ENCODE assay signal across 1 cellular context in the genomic region with DNA sequence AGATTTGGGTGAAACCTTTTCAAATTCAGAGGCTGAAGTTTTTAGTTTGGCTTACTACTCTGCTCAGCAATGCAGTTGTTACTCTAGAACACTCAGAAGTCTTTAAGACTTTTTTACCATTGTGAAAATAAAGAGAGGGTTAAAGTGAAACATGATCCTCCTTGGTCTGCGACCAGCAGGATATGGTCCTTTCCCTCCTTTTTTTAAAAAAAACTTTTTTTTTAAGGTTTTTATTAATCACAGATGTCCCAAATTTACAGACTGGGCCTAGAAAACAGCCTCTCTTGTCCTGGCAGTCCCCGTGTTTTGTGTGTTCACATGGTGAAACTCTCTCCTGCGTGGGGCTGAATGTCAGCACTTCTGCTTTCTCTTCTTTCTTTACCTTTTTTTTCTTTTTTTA.
TF ChIP-seq lines count a peak whose summit lies in the region.

No MANE protein-coding gene starts in this region.

TF ChIP-seq in GM23338, 12 proteins besides CTCF, POLR2A, EP300 and RAD21 (continued from another document):
- TF ChIP-seq ZNF331 (CRISPR knock-in tag; IDR thresholded peaks at IDR 0.05; ENCODE audit: low read depth) (no peak), JUNB (IDR thresholded peaks at IDR 0.05; ENCODE audit: unreplicated experiment) (no peak)
